ENCODE assay signal across 8 cellular contexts in genomic region chr1:235012436-235013210, GRCh38.
DNase-seq lines count a peak whose midpoint lies in the region; ATAC-seq and TF ChIP-seq lines count a peak whose summit lies in the region.

No MANE protein-coding gene starts in this region.

- no peak overlapping the region for H3K27ac Mint-ChIP-seq in Caco-2 (ENCODE audit: unreplicated experiment)

- intact Hi-C loops in esophagus muscularis mucosa (cut with DNase I): loop anchor here (5.0 kb wide), 1 partner anchor 55 kb away; no protein-coding TSS in a partner anchor
- intact Hi-C loops in sigmoid colon (cut with DNase I): no loop called here
- intact Hi-C loops in Caco-2 (cut with micrococcal nuclease; ENCODE audit: unreplicated experiment): no loop called here

- TF ChIP-seq POLR2A in esophagus muscularis mucosa (IDR thresholded peaks at IDR 0.05; ENCODE audit: low read depth) (no peak), sigmoid colon (IDR thresholded peaks at IDR 0.05) (no peak)

- H2AFZ ChIP-seq in SU-DHL-6 (ENCODE audit: low read depth, low read length, severe bottlenecking): peak overlapping the region; percentile 36

- H3K9me3 ChIP-seq in SU-DHL-6 (ENCODE audit: insufficient read depth, low read length) (no peaks in the 10 kb centered on the region), esophagus muscularis mucosa (peaks cover 0 to 2% (median 0%) of the 10 kb centered on the region in 4 donors), sigmoid colon (no peaks in the 10 kb centered on the region), Caco-2 (no peaks in the 10 kb centered on the region)

- no peaks in the 10 kb centered on the region for H3K9me2 ChIP-seq in SU-DHL-6 (replicated peaks; ENCODE audit: insufficient read depth, low read length)

- DNase-seq in esophagus muscularis mucosa (ENCODE audit: extremely low spot score) (no peak), sigmoid colon (no peak), HuH-7 (ENCODE audit: low spot score) (no peak), pons (ENCODE audit: low spot score) (no peak), Caco-2 (no peak)

- TF ChIP-seq CTCF in GM12873 (IDR thresholded peaks at IDR 0.05; ENCODE audit: insufficient read depth, low read depth, low read length, missing control alignments) (peak; percentile 37), SU-DHL-6 (IDR thresholded peaks at IDR 0.05; ENCODE audit: insufficient read depth, low read length, poor library complexity, severe bottlenecking) (no peak), esophagus muscularis mucosa (IDR thresholded peaks at IDR 0.05) (no peak), sigmoid colon (IDR thresholded peaks at IDR 0.05) (no peak), Caco-2 (IDR thresholded peaks at IDR 0.05; ENCODE audit: insufficient read depth in 1 of 2, low read depth in 1 of 2, low read length in 1 of 2, severe bottlenecking in 1 of 2, unreplicated experiment in 1 of 2) (no peak)

- H3K79me2 ChIP-seq in SU-DHL-6 (ENCODE audit: insufficient read depth, low read length): no peaks in the 10 kb centered on the region

- peak overlapping the region; percentile 35 for H3K27ac ChIP-seq in SU-DHL-6 (ENCODE audit: low read depth, low read length)
- peak overlapping the region; percentile 1 to 48 (median 30) for H3K27ac ChIP-seq in esophagus muscularis mucosa (replicated peaks in 1 of 4)
- H3K27ac ChIP-seq in sigmoid colon: peak overlapping the region in 3 of 4 donors; percentile 1 to 47 (median 43)

- BruUV-seq in Caco-2 (replicated peaks; lab: Mats Ljungman, UMichigan): no TSS peak

- no peaks in the 10 kb centered on the region for H4K20me1 ChIP-seq in SU-DHL-6 (ENCODE audit: low read depth, low read length)

- no peak for TF ChIP-seq EP300 in esophagus muscularis mucosa (IDR thresholded peaks at IDR 0.05)
- TF ChIP-seq EP300 in sigmoid colon (IDR thresholded peaks at IDR 0.05): no peak

- peak overlapping the region; percentile 51 for H3K4me2 ChIP-seq in SU-DHL-6 (ENCODE audit: low read depth, low read length, poor library complexity, severe bottlenecking)

- no peaks in the 10 kb centered on the region for H3F3A ChIP-seq in SU-DHL-6 (ENCODE audit: insufficient read depth)

- POLR2A ChIA-PET in Caco-2 (lab: Charles Lee): no interaction called here

- CTCF ChIA-PET in Caco-2 (lab: Charles Lee): no interaction called here

- WGBS in esophagus muscularis mucosa: 75% methylated on average over 10 of the region's 10 CpGs
- WGBS in sigmoid colon, 2 donors: 61 to 86% methylated on average over 10 of the region's 10 CpGs

- H3K4me3 Mint-ChIP-seq in Caco-2 (ENCODE audit: unreplicated experiment): no peak overlapping the region

- no peak for ATAC-seq in HG03175 (IDR thresholded peaks at IDR 0.05; ENCODE audit: unreplicated experiment)

- no peaks in the 10 kb centered on the region for H3K27me3 Mint-ChIP-seq in Caco-2 (ENCODE audit: insufficient read depth, unreplicated experiment)

- H3K9me3 Mint-ChIP-seq in Caco-2 (ENCODE audit: unreplicated experiment): peaks cover 8% of the 10 kb centered on the region

- H3K4me1 Mint-ChIP-seq in Caco-2 (ENCODE audit: low read depth, unreplicated experiment): peaks cover 9% of the 10 kb centered on the region

- H3K4me1 ChIP-seq in esophagus muscularis mucosa (peaks cover 0 to 16% (median 7%) of the 10 kb centered on the region in 4 donors), sigmoid colon (peaks cover 0 to 5% (median 0%) of the 10 kb centered on the region in 4 donors), Caco-2 (no peaks in the 10 kb centered on the region; the same call in 1 of the 2 replicates)

- H3K4me3 ChIP-seq in SU-DHL-6 (ENCODE audit: insufficient read depth, low read length, poor library complexity, severe bottlenecking) (no peak overlapping the region), esophagus muscularis mucosa (no peak overlapping the region), sigmoid colon (no peak overlapping the region), Caco-2 (ENCODE audit: low read depth, low read length) (no peak overlapping the region)

- peak overlapping the region; percentile 37; the same call in 1 of the 2 replicates for H3K9ac ChIP-seq in SU-DHL-6 (ENCODE audit: low read length)

- H3K36me3 ChIP-seq in SU-DHL-6 (ENCODE audit: low read length) (no peaks in the 10 kb centered on the region), esophagus muscularis mucosa (no peaks in the 10 kb centered on the region), sigmoid colon (no peaks in the 10 kb centered on the region), Caco-2 (ENCODE audit: control insufficient read depth, insufficient read depth, low read length) (no peaks in the 10 kb centered on the region)

- H3K27me3 ChIP-seq in SU-DHL-6 (ENCODE audit: low read length): no peaks in the 10 kb centered on the region
- H3K27me3 ChIP-seq in esophagus muscularis mucosa: no peaks in the 10 kb centered on the region
- no peaks in the 10 kb centered on the region for H3K27me3 ChIP-seq in sigmoid colon
- H3K27me3 ChIP-seq in Caco-2 (replicated peaks; ENCODE audit: control insufficient read depth, insufficient read depth, low read length): no peaks in the 10 kb centered on the region

- H3K36me3 Mint-ChIP-seq in Caco-2 (ENCODE audit: insufficient read depth, unreplicated experiment): no peaks in the 10 kb centered on the region
